In the genomic region with DNA sequence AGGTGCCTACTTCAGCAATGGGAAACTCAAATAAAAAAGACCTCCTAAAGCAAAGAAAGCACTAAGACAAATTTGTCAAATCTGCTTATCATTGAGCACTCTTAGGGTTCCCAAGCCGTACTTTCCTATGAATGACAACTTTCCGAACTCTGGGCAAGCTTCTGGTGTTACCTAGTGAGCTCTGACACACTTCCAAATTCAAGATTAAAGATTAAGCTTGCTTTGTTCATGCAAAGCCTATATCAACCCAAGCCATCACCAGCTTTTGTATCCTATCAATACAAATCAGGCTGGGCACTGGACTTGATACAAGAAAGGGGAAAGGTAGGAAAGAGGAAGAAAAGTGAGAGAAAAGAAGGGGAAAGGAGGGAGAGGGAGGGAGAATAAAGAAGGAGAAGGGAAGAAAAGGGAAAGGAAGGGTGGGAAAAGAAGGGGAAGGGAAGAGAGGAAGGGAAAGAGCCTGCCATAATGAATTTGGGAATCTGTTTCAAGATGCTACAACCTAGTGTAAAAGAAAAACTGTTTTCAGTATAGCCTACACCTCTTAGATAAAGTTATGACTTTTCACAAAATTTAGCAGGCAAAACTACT, we compare ENCODE assay signal across 20 cellular contexts. TPM values are rescaled to one million over a fixed set of nuclear protein-coding genes. Genes with fewer than 3 reads are reported as not detected.
DNase-seq lines count a peak whose midpoint lies in the region; ATAC-seq, FAIRE-seq and TF ChIP-seq lines count a peak whose summit lies in the region.
"Had no signal": no experiment of that assay in that cellular context is flagged by ENCODE, and none has a peak within 500 bp of the region (broad histone marks: within the 10 kb centered on the region; RNA-seq: fewer than 3 reads in every experiment).

No MANE protein-coding gene starts in this region.

- H3K4me3 ChIP-seq in HEK293 (ENCODE audit: low read depth, low read length), result no peak overlapping the region
- H3K4me3 ChIP-seq in HepG2 (replicated peaks in 1 of 3; ENCODE audit: insufficient read depth in 1 of 3, low read depth in 2 of 3, low read length in 3 of 3), result no peak overlapping the region
- H3K4me3 ChIP-seq: BLaER1 treated with 17β-estradiol and CSF1 and Interleukin-3, amounts not matched to agents 10 nM and 100 nM; GM23338 had no signal

- no TSS peak for BruUV-seq in HepG2 (replicated peaks; lab: Mats Ljungman, UMichigan)

- TF ChIP-seq EP300 in HepG2 (IDR thresholded peaks at IDR 0.05; ENCODE audit: low read depth in 2 of 2, low read length in 2 of 2) (no peak), HepG2 (CRISPR knock-in tag; IDR thresholded peaks at IDR 0.05; ENCODE audit: borderline replicate concordance) (no peak)

- H3K4me3 Mint-ChIP-seq in activated naive CD4-positive, alpha-beta T cell treated with anti-CD3 and anti-CD28 coated beads, Interleukin-2, amount 50 U/mL, for 24 hours, result no peak overlapping the region
- no peak overlapping the region for H3K4me3 Mint-ChIP-seq in stimulated activated effector memory CD8-positive, alpha-beta T cell treated with anti-CD3 and anti-CD28 coated beads, Interleukin-12 subunit alpha, Interleukin-12 subunit beta, amount 100 ng/mL, for 72 hours
- no peak overlapping the region for H3K4me3 Mint-ChIP-seq in activated T-cell treated with anti-CD3 and anti-CD28 coated beads, Interleukin-2, amount 50 U/mL, for 72 hours
- H3K4me3 Mint-ChIP-seq: B cell, GM23338, HFFc6 had no signal

- H2AFZ ChIP-seq in HepG2 (ENCODE audit: low read length), result no peak overlapping the region
- H2AFZ ChIP-seq: GM23338 had no signal

- FAIRE-seq in HepG2 (lab: Jason Lieb, UNC), result no peak
- FAIRE-seq: GM12892, GM18507, H54 had no signal

- no peak overlapping the region for H3K9ac ChIP-seq in HepG2 (ENCODE audit: insufficient read depth, low read depth, low read length)
- H3K9ac ChIP-seq: BLaER1 treated with 17β-estradiol and CSF1 and Interleukin-3, amounts not matched to agents 10 nM and 100 nM had no signal

- H4K20me1 ChIP-seq in HepG2 (ENCODE audit: insufficient read depth, low read length), result no peaks in the 10 kb centered on the region
- H4K20me1 ChIP-seq: BLaER1 treated with 17β-estradiol and CSF1 and Interleukin-3, amounts not matched to agents 10 nM and 100 nM had no signal

- H3K4me2 ChIP-seq in HepG2 (ENCODE audit: low read depth, low read length), result no peak overlapping the region
- H3K4me2 ChIP-seq: BLaER1 treated with 17β-estradiol and CSF1 and Interleukin-3, amounts not matched to agents 10 nM and 100 nM; GM23338 had no signal

- H3K36me3 ChIP-seq in HEK293 (ENCODE audit: control insufficient read depth in 2 of 2, insufficient read depth in 1 of 2, low read length in 2 of 2), result peaks cover 34 to 39% of the 10 kb centered on the region in 2 experiments
- peaks cover 6 to 45% of the 10 kb centered on the region in 2 experiments; a peak in 4 of 5 replicates for H3K36me3 ChIP-seq in HepG2 (replicated peaks in 1 of 2; ENCODE audit: control insufficient read depth in 1 of 2, insufficient read depth in 2 of 2, low read length in 2 of 2)

- no peaks in the 10 kb centered on the region for H3K4me1 ChIP-seq in HEK293 (ENCODE audit: control insufficient read depth, insufficient read depth, low read length)
- no peaks in the 10 kb centered on the region for H3K4me1 ChIP-seq in HepG2 (ENCODE audit: insufficient read depth, low read length)

- CTCF ChIA-PET in HEK293 (lab: Yijun Ruan, JAX), result interaction anchor here (0.6 to 1.6 kb wide), 3 partner anchors 24 to 89 kb away, joined by 3 to 4 read pairs (median 3); no protein-coding TSS in a partner anchor
- CTCF ChIA-PET in HepG2 (lab: Yijun Ruan, JAX; ENCODE audit: low intra/inter-chr PET ratio, low total read pairs), result no interaction called here

- no peaks in the 10 kb centered on the region for H3K9me3 ChIP-seq in HEK293 (ENCODE audit: control insufficient read depth, insufficient read depth, low read depth, low read length)
- H3K9me3 ChIP-seq in HepG2 (ENCODE audit: low read length), result no peaks in the 10 kb centered on the region
- H3K9me3 ChIP-seq: BLaER1 treated with 17β-estradiol and CSF1 and Interleukin-3, amounts not matched to agents 10 nM and 100 nM had no signal

- H3K4me1 Mint-ChIP-seq in activated naive CD4-positive, alpha-beta T cell treated with anti-CD3 and anti-CD28 coated beads, Interleukin-2, amount 50 U/mL, for 24 hours, result peaks cover 13% of the 10 kb centered on the region
- peaks cover 7% of the 10 kb centered on the region for H3K4me1 Mint-ChIP-seq in stimulated activated effector memory CD8-positive, alpha-beta T cell treated with anti-CD3 and anti-CD28 coated beads, Interleukin-12 subunit alpha, Interleukin-12 subunit beta, amount 100 ng/mL, for 72 hours
- H3K4me1 Mint-ChIP-seq in activated T-cell treated with anti-CD3 and anti-CD28 coated beads, Interleukin-2, amount 50 U/mL, for 72 hours (ENCODE audit: low read depth), result peaks cover 27% of the 10 kb centered on the region
- H3K4me1 Mint-ChIP-seq: GM23338 had no signal

- no peak for TF ChIP-seq RAD21 in HepG2 (CRISPR knock-in tag; IDR thresholded peaks at IDR 0.05)

- in situ Hi-C loops in HepG2 (cut with HindIII; ENCODE audit: extremely low pct_ligation_motif_present, low pct_unique_long_range_greater_than_20kb), result no loop called here

- no peak overlapping the region for H3K27ac ChIP-seq in HEK293 (ENCODE audit: extremely low read depth, low read depth, low read length)
- no peak overlapping the region for H3K27ac ChIP-seq in HepG2 (ENCODE audit: extremely low read length, insufficient read depth, low read length)
- H3K27ac ChIP-seq: BLaER1 treated with 17β-estradiol and CSF1 and Interleukin-3, amounts not matched to agents 10 nM and 100 nM had no signal

- H3K36me3 Mint-ChIP-seq in activated naive CD4-positive, alpha-beta T cell treated with anti-CD3 and anti-CD28 coated beads, Interleukin-2, amount 50 U/mL, for 24 hours, result peaks cover 20% of the 10 kb centered on the region
- peaks cover 92% of the 10 kb centered on the region for H3K36me3 Mint-ChIP-seq in stimulated activated effector memory CD8-positive, alpha-beta T cell treated with anti-CD3 and anti-CD28 coated beads, Interleukin-12 subunit alpha, Interleukin-12 subunit beta, amount 100 ng/mL, for 72 hours
- peaks cover 0 to 15% of the 10 kb centered on the region in 2 donors for H3K36me3 Mint-ChIP-seq in activated T-cell treated with anti-CD3 and anti-CD28 coated beads, Interleukin-2, amount 50 U/mL, for 72 hours (ENCODE audit: insufficient read depth in 2 of 2)

- ATAC-seq in HepG2, result no peak
- ATAC-seq in stimulated activated effector memory CD8-positive, alpha-beta T cell treated with anti-CD3 and anti-CD28 coated beads, Interleukin-12 subunit alpha, Interleukin-12 subunit beta, amount 100 ng/mL, for 72 hours, result no peak
- no peak for ATAC-seq in activated T-cell treated with anti-CD3 and anti-CD28 coated beads, Interleukin-2, amount 50 U/mL, for 72 hours (replicated peaks in 1 of 2)
- no peak for ATAC-seq in HG03442 (IDR thresholded peaks at IDR 0.05; ENCODE audit: unreplicated experiment)
- ATAC-seq: GM23338 had no signal

- no peak for TF ChIP-seq CTCF in HEK293 (tag by site-specific recombination; IDR thresholded peaks at IDR 0.05)
- TF ChIP-seq CTCF in HepG2 (CRISPR knock-in tag; IDR thresholded peaks at IDR 0.05), result no peak

- H3K27me3 ChIP-seq in HepG2 (ENCODE audit: control insufficient read depth in 1 of 2, insufficient read depth in 2 of 2, low read length in 2 of 2), result no peaks in the 10 kb centered on the region
- H3K27me3 ChIP-seq: BLaER1 treated with 17β-estradiol and CSF1 and Interleukin-3, amounts not matched to agents 10 nM and 100 nM had no signal

- no peaks in the 10 kb centered on the region for H3K27me3 Mint-ChIP-seq in activated naive CD4-positive, alpha-beta T cell treated with anti-CD3 and anti-CD28 coated beads, Interleukin-2, amount 50 U/mL, for 24 hours
- no peaks in the 10 kb centered on the region for H3K27me3 Mint-ChIP-seq in activated T-cell treated with anti-CD3 and anti-CD28 coated beads, Interleukin-2, amount 50 U/mL, for 72 hours (ENCODE audit: low read depth)
- H3K27me3 Mint-ChIP-seq: B cell had no signal

- no peaks in the 10 kb centered on the region for H3K9me3 Mint-ChIP-seq in activated naive CD4-positive, alpha-beta T cell treated with anti-CD3 and anti-CD28 coated beads, Interleukin-2, amount 50 U/mL, for 24 hours
- H3K9me3 Mint-ChIP-seq in stimulated activated effector memory CD8-positive, alpha-beta T cell treated with anti-CD3 and anti-CD28 coated beads, Interleukin-12 subunit alpha, Interleukin-12 subunit beta, amount 100 ng/mL, for 72 hours, result no peaks in the 10 kb centered on the region
- no peaks in the 10 kb centered on the region for H3K9me3 Mint-ChIP-seq in activated T-cell treated with anti-CD3 and anti-CD28 coated beads, Interleukin-2, amount 50 U/mL, for 72 hours
- H3K9me3 Mint-ChIP-seq: GM23338, HFFc6 had no signal

- WGBS in HepG2 (ENCODE audit: low lambda C conversion rate), result 100% methylated on average over 2 of the region's 2 CpGs

- intact Hi-C loops in HepG2 (cut with micrococcal nuclease; ENCODE audit: unreplicated experiment), result no loop called here

- no peaks in the 10 kb centered on the region for H3K79me2 ChIP-seq in HepG2 (ENCODE audit: insufficient read depth, low read length)

- DNase-seq in activated naive CD4-positive, alpha-beta T cell treated with anti-CD3 and anti-CD28 coated beads, Interleukin-2, amount 50 U/mL, for 16 hours, result no peak
- DNase-seq in HepG2 (ENCODE audit: low spot score) (no peak), NCI-H2107 treated with DMSO at 0.1 percent for 48 hours (lab: John Stamatoyannopoulos, UW; ENCODE audit: unreplicated experiment) (no peak)
- DNase-seq in stimulated activated effector memory CD8-positive, alpha-beta T cell treated with anti-CD3 and anti-CD28 coated beads, Interleukin-12 subunit alpha, Interleukin-12 subunit beta, amount 100 ng/mL, for 72 hours (ENCODE audit: low spot score in 2 of 2), result no peak
- DNase-seq in activated T-cell treated with anti-CD3 and anti-CD28 coated beads, Interleukin-2, amount 50 U/mL, for 72 hours, result no peak
- DNase-seq: 8988T, DMS153, DMS79, GDM1, HCEC 1CT, HFFc6 had no signal

- TF ChIP-seq POLR2A in HepG2 (IDR thresholded peaks at IDR 0.05; ENCODE audit: insufficient read depth in 1 of 2, low read depth in 2 of 2, low read length in 2 of 2), result no peak

- peak overlapping the region; percentile 49 for H3K27ac Mint-ChIP-seq in activated naive CD4-positive, alpha-beta T cell treated with anti-CD3 and anti-CD28 coated beads, Interleukin-2, amount 50 U/mL, for 24 hours
- peak overlapping the region; percentile 43 for H3K27ac Mint-ChIP-seq in stimulated activated effector memory CD8-positive, alpha-beta T cell treated with anti-CD3 and anti-CD28 coated beads, Interleukin-12 subunit alpha, Interleukin-12 subunit beta, amount 100 ng/mL, for 72 hours
- H3K27ac Mint-ChIP-seq in activated T-cell treated with anti-CD3 and anti-CD28 coated beads, Interleukin-2, amount 50 U/mL, for 72 hours, result no peak overlapping the region
- H3K27ac Mint-ChIP-seq: B cell, GM23338, HFFc6 had no signal

- POLR2A ChIA-PET in HEK293 (lab: Yijun Ruan, JAX), result no interaction called here
- POLR2A ChIA-PET in HepG2 (lab: Yijun Ruan, JAX), result no interaction called here

RNA-seq across cellular contexts. Expression of gene FBLN5, which starts 23.8 kb away (rescaled TPM):
- total RNA-seq in HepG2 (2016; rRNA removed; fragmentation: Illumina TruSeq; extraction: Trizol), result 0.60 and 0.77 TPM in 2 replicates
- total RNA-seq in HepG2 (2016; cell fraction: cytosol; rRNA removed; fragmentation: Illumina TruSeq; extraction: Trizol; ENCODE audit: low read depth), result 0.09 and 0.30 TPM in 2 replicates
- total RNA-seq in HepG2 (2016; cell fraction: insoluble cytoplasmic fraction; rRNA removed; fragmentation: Illumina TruSeq; extraction: Trizol), result 0.43 and 0.54 TPM in 2 replicates
- 0.45 and 0.68 TPM in 2 replicates for total RNA-seq in HepG2 (2016; cell fraction: membrane; rRNA removed; fragmentation: Illumina TruSeq; extraction: Trizol)
- total RNA-seq in HepG2 (2016; cell fraction: nucleus; rRNA removed; fragmentation: Illumina TruSeq; extraction: Trizol), result 0.66 and 0.96 TPM in 2 replicates
- 0.38 and 0.71 TPM in 2 replicates for polyA plus RNA-seq in HepG2 (2011; rRNA removed)
- 0.15 and 0.74 TPM in 2 replicates for polyA plus RNA-seq in HepG2 (2011; cell fraction: cytosol; rRNA removed)
- polyA plus RNA-seq in HepG2 (2011; cell fraction: nucleus; rRNA removed), result 0.23 and 0.81 TPM in 2 replicates
- polyA plus RNA-seq in HepG2 (2012), result 30.3 and 36.9 TPM in 2 replicates
- 0.29 and 0.35 TPM in 2 replicates for polyA plus RNA-seq in HepG2 (2016; cell fraction: cytosol; fragmentation: Illumina TruSeq; extraction: Trizol; ENCODE audit: low read depth)
- polyA plus RNA-seq in HepG2 (2016; cell fraction: insoluble cytoplasmic fraction; fragmentation: Illumina TruSeq; extraction: Trizol; ENCODE audit: low read depth), result 0.86 and 1.8 TPM in 2 replicates
- polyA plus RNA-seq in HepG2 (2016; cell fraction: membrane; fragmentation: Illumina TruSeq; extraction: Trizol; ENCODE audit: low read depth), result 0.79 and 1.0 TPM in 2 replicates
- 1.5 and 2.6 TPM in 2 replicates for polyA plus RNA-seq in HepG2 (2016; cell fraction: nucleus; fragmentation: Illumina TruSeq; extraction: Trizol; ENCODE audit: insufficient read depth, low read depth)
- polyA minus RNA-seq in HepG2 (2011; rRNA and poly(A)+ RNA removed; ENCODE audit: low replicate concordance), result 0.46 and 2.9 TPM in 2 replicates
- polyA minus RNA-seq in HepG2 (2011; cell fraction: cytosol; rRNA and poly(A)+ RNA removed), result 0.44 and 0.89 TPM in 2 replicates
- polyA minus RNA-seq in HepG2 (2011; cell fraction: nucleus; rRNA and poly(A)+ RNA removed), result 0.75 and 0.77 TPM in 2 replicates
- total RNA-seq in activated T-cell treated with anti-CD3 and anti-CD28 coated beads, Interleukin-2, amount 50 U/mL, for 72 hours, result 1 to 10 TPM; 3.0 to 5.6 TPM
